In the genomic region with DNA sequence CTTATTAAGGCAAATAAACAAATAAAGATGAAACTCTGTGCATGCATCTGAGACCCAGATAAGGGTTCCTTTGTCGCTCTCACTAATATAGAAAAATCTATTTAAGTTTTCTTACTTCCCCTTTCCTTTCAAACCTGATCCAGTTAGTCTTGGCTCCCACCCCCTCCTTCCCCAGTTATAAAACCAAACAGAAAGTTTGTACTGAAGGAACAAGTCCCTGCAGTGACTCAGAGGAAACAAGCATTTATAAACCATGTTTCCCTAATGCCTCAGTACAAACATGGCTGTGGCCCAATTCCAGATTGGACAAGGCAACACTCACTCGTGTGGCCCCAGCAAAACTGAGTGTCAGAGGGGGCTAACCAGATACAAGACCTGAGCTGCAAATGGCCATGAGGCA, we compare ENCODE assay signal across 10 cellular contexts.
DNase-seq lines count a peak whose midpoint lies in the region; ATAC-seq and TF ChIP-seq lines count a peak whose summit lies in the region.
"Had no signal": no experiment of that assay in that cellular context is flagged by ENCODE, and none has a peak within 500 bp of the region (broad histone marks: within the 10 kb centered on the region; RNA-seq: fewer than 3 reads in every experiment).

No MANE protein-coding gene starts in this region.

- peaks cover 0 to 6% (median 0%) of the 10 kb centered on the region in 3 donors for H3K36me3 Mint-ChIP-seq in naive thymus-derived CD8-positive, alpha-beta T cell

- POLR2A ChIA-PET in naive thymus-derived CD8-positive, alpha-beta T cell (lab: Charles Lee), result no interaction called here

- H3K4me1 Mint-ChIP-seq in naive thymus-derived CD8-positive, alpha-beta T cell, result peaks cover 0 to 10% (median 0%) of the 10 kb centered on the region in 4 donors

- no peak overlapping the region for H3K4me3 Mint-ChIP-seq in naive thymus-derived CD8-positive, alpha-beta T cell

- H3K9me3 Mint-ChIP-seq in naive thymus-derived CD8-positive, alpha-beta T cell, result peaks cover 0 to 11% (median 4%) of the 10 kb centered on the region in 9 donors

- TF ChIP-seq CTCF in right atrium auricular region (IDR thresholded peaks at IDR 0.05), result no peak

- H3K27me3 Mint-ChIP-seq in naive thymus-derived CD8-positive, alpha-beta T cell, result peaks cover 0 to 6% (median 2%) of the 10 kb centered on the region in 5 donors

- H3K4me3 ChIP-seq in right atrium auricular region, result no peak overlapping the region

- no peaks in the 10 kb centered on the region for H3K36me3 ChIP-seq in right atrium auricular region

- no peak overlapping the region for H3K27ac Mint-ChIP-seq in naive thymus-derived CD8-positive, alpha-beta T cell

- no peaks in the 10 kb centered on the region for H3K27me3 ChIP-seq in right atrium auricular region

- peak; percentile 35 for ATAC-seq in HG03378 (IDR thresholded peaks at IDR 0.05; ENCODE audit: unreplicated experiment)
- no peak for ATAC-seq in HG03196 (IDR thresholded peaks at IDR 0.05; ENCODE audit: unreplicated experiment)
- ATAC-seq in HG03469 (IDR thresholded peaks at IDR 0.05; ENCODE audit: unreplicated experiment), result no peak
- no peak for ATAC-seq in naive thymus-derived CD8-positive, alpha-beta T cell

- peak; percentile 25 for DNase-seq in GDM1 (lab: John Stamatoyannopoulos, UW)
- DNase-seq in caudate nucleus (lab: John Stamatoyannopoulos, UW), result no peak
- DNase-seq in pulmonary artery endothelial cell (ENCODE audit: low read depth, low spot score), result peak; percentile 67
- no peak for DNase-seq in naive thymus-derived CD8-positive, alpha-beta T cell
- DNase-seq in right atrium auricular region (ENCODE audit: low spot score), result no peak
- DNase-seq: foreskin melanocyte, NCI-H524 had no signal

- H3K27ac ChIP-seq in caudate nucleus (ENCODE audit: low read depth, low read length) (peak overlapping the region; percentile 49), right atrium auricular region (no peak overlapping the region)

- H3K4me1 ChIP-seq in right atrium auricular region, result no peaks in the 10 kb centered on the region

- H3K9me3 ChIP-seq in right atrium auricular region, result peaks cover 0 to 11% of the 10 kb centered on the region in 2 donors

Comparison
In these comparisons a context has a peak if more than half of its experiments do, and no peak if none do; other contexts are left out.
1. DNase-seq: peak in GDM1 (single experiment) and pulmonary artery endothelial cell (single experiment); none in caudate nucleus (0 of 61), naive thymus-derived CD8-positive, alpha-beta T cell (0 of 10) and right atrium auricular region (single experiment).